In genomic region chr6:27290065-27290849, GRCh38 we compare ENCODE assay signal across 1 cellular context.
TF ChIP-seq lines count a peak whose summit lies in the region.

No MANE protein-coding gene starts in this region.

TF ChIP-seq in K562, 482 proteins besides CTCF, POLR2A, EP300 and RAD21 (continued from another document and continues in another):
- no peak for TF ChIP-seq REST (CRISPR knock-in tag; IDR thresholded peaks at IDR 0.05; ENCODE audit: low read depth)
- TF ChIP-seq CBFA2T3 (IDR thresholded peaks at IDR 0.05) = peak; percentile 85
- peak; percentile 63 for TF ChIP-seq MAFK (IDR thresholded peaks at IDR 0.05; ENCODE audit: low read length)
- TF ChIP-seq COPS2 (conservative IDR thresholded peaks at IDR 0.05) = no peak
- no peak; the same call in 1 of the 2 replicates for TF ChIP-seq GATAD2A (IDR thresholded peaks at IDR 0.05)
- peak; percentile 100 for TF ChIP-seq TBP (optimal IDR thresholded peaks at IDR 0.05; ENCODE audit: low read depth, low read length)
- no peak for TF ChIP-seq ZBTB1 (CRISPR knock-in tag; IDR thresholded peaks at IDR 0.05; ENCODE audit: borderline replicate concordance, low read depth)
- TF ChIP-seq NCOA2 (IDR thresholded peaks at IDR 0.05; ENCODE audit: partially characterized antibody in 2 of 2) = peak in 1 of 2 experiments; percentile 74
- TF ChIP-seq ZNF407 (IDR thresholded peaks at IDR 0.05; ENCODE audit: low read depth) = peak; percentile 43; the same call in 1 of the 2 replicates
- TF ChIP-seq RBM39 (optimal IDR thresholded peaks at IDR 0.05; ENCODE audit: low read depth, low read length) = peak; percentile 65
- TF ChIP-seq AFF1 (IDR thresholded peaks at IDR 0.05; ENCODE audit: low read depth in 1 of 2, partially characterized antibody in 2 of 2) = peak in 1 of 2 experiments; percentile 78
- 0 out of 2 replicates have a peak, but pooled peaks have one; percentile 51 for TF ChIP-seq KDM2B (CRISPR knock-in tag; IDR thresholded peaks at IDR 0.05)
- TF ChIP-seq UBTF (IDR thresholded peaks at IDR 0.05; ENCODE audit: borderline replicate concordance in 1 of 2, low read depth in 2 of 2, low read length in 2 of 2) = 0 out of 4 replicates have a peak, but pooled peaks of 1 of the 2 experiments have one; percentile 9
- peak in 1 of 2 experiments; percentile 10; a peak in 2 of 4 replicates for TF ChIP-seq TRIM24 (IDR thresholded peaks at IDR 0.05)
- TF ChIP-seq THRB (CRISPR knock-in tag; conservative IDR thresholded peaks at IDR 0.05) = 0 out of 2 replicates have a peak, but pooled peaks have one; percentile 9
- peak in 1 of 2 experiments; percentile 82; a peak in 1 of 4 replicates for TF ChIP-seq BCLAF1 (IDR thresholded peaks at IDR 0.05; ENCODE audit: borderline replicate concordance in 1 of 2, control insufficient read depth in 1 of 2, low read depth in 2 of 2, low read length in 1 of 2)
- TF ChIP-seq BRD9 (IDR thresholded peaks at IDR 0.05; ENCODE audit: low read depth, partially characterized antibody) = peak; percentile 95
- TF ChIP-seq ZBTB5 (IDR thresholded peaks at IDR 0.05) = 0 out of 2 replicates have a peak, but pooled peaks have one; percentile 32
- TF ChIP-seq MIER1 (IDR thresholded peaks at IDR 0.05; ENCODE audit: low read depth) = 0 out of 2 replicates have a peak, but pooled peaks have one; percentile 13
- no peak for TF ChIP-seq FOXA1 (IDR thresholded peaks at IDR 0.05; ENCODE audit: borderline replicate concordance)
- TF ChIP-seq CREM (IDR thresholded peaks at IDR 0.05; ENCODE audit: low read depth) = peak; percentile 78
- peak; percentile 87 for TF ChIP-seq TEAD4 (IDR thresholded peaks at IDR 0.05; ENCODE audit: low read length)
- no peak for TF ChIP-seq TEAD4 (CRISPR knock-in tag; IDR thresholded peaks at IDR 0.05; ENCODE audit: borderline replicate concordance)
- TF ChIP-seq NFRKB (IDR thresholded peaks at IDR 0.05; ENCODE audit: low read depth) = peak; percentile 79
- TF ChIP-seq PPARD (CRISPR knock-in tag; IDR thresholded peaks at IDR 0.05) = no peak
- TF ChIP-seq FOXA3 (CRISPR knock-in tag; conservative IDR thresholded peaks at IDR 0.05 in 1 of 2, IDR thresholded peaks at IDR 0.05 in 1 of 2) = peak in 1 of 2 experiments; percentile 79; a peak in 2 of 4 replicates
- TF ChIP-seq POLR3A (IDR thresholded peaks at IDR 0.05; ENCODE audit: borderline replicate concordance, extremely low read depth, insufficient read depth, insufficient read length) = peak; percentile 97
